Comparison of ENCODE assay signal across 12 cellular contexts in genomic region chr20:44573501-44573869, GRCh38. TPM values are rescaled to one million over a fixed set of nuclear protein-coding genes. Genes with fewer than 3 reads are reported as not detected.
DNase-seq lines count a peak whose midpoint lies in the region; ATAC-seq and TF ChIP-seq lines count a peak whose summit lies in the region.
"Had no signal": no experiment of that assay in that cellular context is flagged by ENCODE, and none has a peak within 500 bp of the region (broad histone marks: within the 10 kb centered on the region; RNA-seq: fewer than 3 reads in every experiment).

No MANE protein-coding gene starts in this region.

- H3K79me2 ChIP-seq in OCI-LY1 (ENCODE audit: insufficient read depth, low read length) = no peaks in the 10 kb centered on the region

- intact Hi-C loops in breast epithelium (cut with DNase I; ENCODE audit: low total_unique reads) = no loop called here

- H3F3A ChIP-seq in OCI-LY1 (ENCODE audit: insufficient read depth, low read length) = no peaks in the 10 kb centered on the region

- POLR2A ChIA-PET in activated CD8-positive, alpha-beta T cell treated with anti-CD3 and anti-CD28 coated beads, Interleukin-2, amount 10 ng/mL, durations not matched to agents 7 days and 5 days (lab: Charles Lee) = no interaction called here

- H3K9me2 ChIP-seq in OCI-LY1 (ENCODE audit: low read depth, low read length) = no peaks in the 10 kb centered on the region

- H3K4me1 Mint-ChIP-seq in activated CD8-positive, alpha-beta T cell treated with anti-CD3 and anti-CD28 coated beads, Interleukin-2, amount 10 ng/mL, durations not matched to agents 7 days and 5 days (ENCODE audit: low read depth) = peaks cover 25% of the 10 kb centered on the region

- no peak overlapping the region for H3K4me2 ChIP-seq in OCI-LY1 (ENCODE audit: low read length)

- H3K36me3 ChIP-seq in OCI-LY1 (ENCODE audit: insufficient read depth, low read length) (no peaks in the 10 kb centered on the region), breast epithelium (no peaks in the 10 kb centered on the region), mesodermal cell (ENCODE audit: control insufficient read depth, insufficient read depth, low read length) (no peaks in the 10 kb centered on the region), thoracic aorta (no peaks in the 10 kb centered on the region)

- no peaks in the 10 kb centered on the region for H3K9me3 Mint-ChIP-seq in activated CD8-positive, alpha-beta T cell treated with anti-CD3 and anti-CD28 coated beads, Interleukin-2, amount 10 ng/mL, durations not matched to agents 7 days and 5 days (ENCODE audit: insufficient read depth)
- H3K9me3 Mint-ChIP-seq: neural crest cell had no signal

- H3K4me3 ChIP-seq in OCI-LY1 (ENCODE audit: low read depth, low read length, poor library complexity, severe bottlenecking) = no peak overlapping the region
- H3K4me3 ChIP-seq in breast epithelium = no peak overlapping the region
- no peak overlapping the region for H3K4me3 ChIP-seq in mesodermal cell (ENCODE audit: extremely low read depth, insufficient read depth, low read length, poor library complexity, severe bottlenecking)
- no peak overlapping the region for H3K4me3 ChIP-seq in thoracic aorta

- 100% methylated on average over 1 of the region's 2 CpGs for WGBS in mesodermal cell (ENCODE audit: insufficient coverage in 2 of 2), 2 experiments

- ATAC-seq in thoracic aorta (ENCODE audit: insufficient number of reproducible peaks, low FRiP score, low read depth) = no peak
- ATAC-seq in activated CD8-positive, alpha-beta T cell treated with anti-CD3 and anti-CD28 coated beads, Interleukin-2, amount 10 ng/mL, durations not matched to agents 7 days and 5 days = no peak

- H3K27me3 ChIP-seq in OCI-LY1 (ENCODE audit: insufficient read depth, low read length) (no peaks in the 10 kb centered on the region), breast epithelium (no peaks in the 10 kb centered on the region), thoracic aorta (replicated peaks; ENCODE audit: insufficient read depth) (no peaks in the 10 kb centered on the region)

- H3K27me3 Mint-ChIP-seq in activated CD8-positive, alpha-beta T cell treated with anti-CD3 and anti-CD28 coated beads, Interleukin-2, amount 10 ng/mL, durations not matched to agents 7 days and 5 days (ENCODE audit: low read depth) = no peaks in the 10 kb centered on the region

- H3K4me3 Mint-ChIP-seq in activated CD8-positive, alpha-beta T cell treated with anti-CD3 and anti-CD28 coated beads, Interleukin-2, amount 10 ng/mL, durations not matched to agents 7 days and 5 days = no peak overlapping the region
- H3K4me3 Mint-ChIP-seq: neural crest cell had no signal

- no peak overlapping the region for H3K9ac ChIP-seq in OCI-LY1 (ENCODE audit: low read length)

- H4K20me1 ChIP-seq in OCI-LY1 (ENCODE audit: insufficient read depth, low read length) = no peaks in the 10 kb centered on the region

- TF ChIP-seq CTCF in OCI-LY1 (IDR thresholded peaks at IDR 0.05; ENCODE audit: low read length) (no peak), breast epithelium (IDR thresholded peaks at IDR 0.05) (no peak), thoracic aorta (IDR thresholded peaks at IDR 0.05) (no peak)

- no peak for TF ChIP-seq POLR2A in breast epithelium (IDR thresholded peaks at IDR 0.05)

- no peak overlapping the region for H2AFZ ChIP-seq in OCI-LY1 (ENCODE audit: low read length)

- no peaks in the 10 kb centered on the region for H3K9me3 ChIP-seq in OCI-LY1 (ENCODE audit: low read length)
- H3K9me3 ChIP-seq in breast epithelium = no peaks in the 10 kb centered on the region
- H3K9me3 ChIP-seq in mesodermal cell (ENCODE audit: control insufficient read depth, low read length) = no peaks in the 10 kb centered on the region
- no peaks in the 10 kb centered on the region for H3K9me3 ChIP-seq in thoracic aorta

- H3K4me1 ChIP-seq in OCI-LY1 (ENCODE audit: insufficient read depth, low read length, severe bottlenecking) (peaks cover 53% of the 10 kb centered on the region), breast epithelium (peaks cover 6 to 17% of the 10 kb centered on the region in 2 donors), mesodermal cell (ENCODE audit: control insufficient read depth, insufficient read depth, low read length, poor library complexity, severe bottlenecking) (peaks cover 18% of the 10 kb centered on the region), thoracic aorta (ENCODE audit: control insufficient read depth in 1 of 2, low read depth in 2 of 2) (peaks cover 12 to 25% of the 10 kb centered on the region in 2 donors)

- no peaks in the 10 kb centered on the region for H3K36me3 Mint-ChIP-seq in activated CD8-positive, alpha-beta T cell treated with anti-CD3 and anti-CD28 coated beads, Interleukin-2, amount 10 ng/mL, durations not matched to agents 7 days and 5 days (ENCODE audit: low read depth)

- no peak overlapping the region for H3K27ac Mint-ChIP-seq in activated CD8-positive, alpha-beta T cell treated with anti-CD3 and anti-CD28 coated beads, Interleukin-2, amount 10 ng/mL, durations not matched to agents 7 days and 5 days

- DNase-seq in breast epithelium (ENCODE audit: low spot score in 2 of 2) = no peak
- DNase-seq in thoracic aorta (ENCODE audit: low spot score) = no peak
- no peak for DNase-seq in NCI-H774 (lab: John Stamatoyannopoulos, UW)
- DNase-seq in activated CD4-positive, CD25-positive, alpha-beta regulatory T cell (lab: John Stamatoyannopoulos, UW) = no peak
- no peak for DNase-seq in activated CD8-positive, alpha-beta T cell treated with anti-CD3 and anti-CD28 coated beads, Interleukin-2, amount 10 ng/mL, durations not matched to agents 7 days and 5 days
- DNase-seq: activated CD4-positive, alpha-beta T cell treated with anti-CD3 and anti-CD28 coated beads, Interleukin-2, amount 50 U/mL, for 48 hours; activated effector memory CD4-positive, alpha-beta T cell treated with anti-CD3 and anti-CD28 coated beads, Interleukin-2, amount 50 U/mL, for 16 hours; NCI-H2171; T-helper 2 cell had no signal

- H3K27ac ChIP-seq in OCI-LY1 (ENCODE audit: low read depth, low read length, poor library complexity, severe bottlenecking) (peak overlapping the region; percentile 57), breast epithelium (peak overlapping the region; percentile 75 to 85), mesodermal cell (ENCODE audit: low read depth, low read length, severe bottlenecking) (peak overlapping the region; percentile 94), thoracic aorta (peak overlapping the region; percentile 82 to 84)

- CTCF ChIA-PET in activated CD8-positive, alpha-beta T cell treated with anti-CD3 and anti-CD28 coated beads, Interleukin-2, amount 10 ng/mL, durations not matched to agents 7 days and 5 days (lab: Charles Lee) = interaction anchor here (1.0 to 1.4 kb wide), 2 partner anchors 37 to 110 kb away, joined by 3 to 5 read pairs; no protein-coding TSS in a partner anchor

RNA-seq across cellular contexts. Expression of gene PKIG, which starts 8.9 kb away (rescaled TPM):
- total RNA-seq in breast epithelium (100 to 1,000 TPM in 1 of 3 donors, 10 to 100 TPM in 2; 59.9 to 102 (median 99.1) TPM), thoracic aorta (100 to 1,000 TPM; 125 to 186 TPM)
- polyA plus RNA-seq in mesodermal cell (2013, experiment 1 of 2) = 131 TPM
- 125 TPM for polyA plus RNA-seq in mesodermal cell (2013, experiment 2 of 2)
- total RNA-seq in activated CD8-positive, alpha-beta T cell treated with anti-CD3 and anti-CD28 coated beads, Interleukin-2, amount 10 ng/mL, durations not matched to agents 7 days and 5 days = 1 to 10 TPM; 2.1 to 2.2 TPM

RNA-seq across cellular contexts. Expression of gene SERINC3, which starts 51.6 kb away (rescaled TPM):
- total RNA-seq in breast epithelium (100 to 1,000 TPM in 2 of 3 donors, 10 to 100 TPM in 1; 91.1 to 254 (median 100) TPM), thoracic aorta (100 to 1,000 TPM in 1 of 2 donors, 10 to 100 TPM in 1; 98.9 to 109 TPM)
- 105 TPM for polyA plus RNA-seq in mesodermal cell (2013, experiment 1 of 2)
- polyA plus RNA-seq in mesodermal cell (2013, experiment 2 of 2) = 96.5 TPM
- 10 to 100 TPM; 56.3 to 57.8 TPM for total RNA-seq in activated CD8-positive, alpha-beta T cell treated with anti-CD3 and anti-CD28 coated beads, Interleukin-2, amount 10 ng/mL, durations not matched to agents 7 days and 5 days

Comparison
In these comparisons a context has a peak if more than half of its experiments do, and no peak if none do; other contexts are left out.
1. RNA of gene PKIG, which starts 8.9 kb away (total RNA-seq): 125 to 186 TPM in thoracic aorta and 59.9 to 102 TPM in breast epithelium; 2.1 to 2.2 TPM in activated CD8-positive, alpha-beta T cell treated with anti-CD3 and anti-CD28 coated beads, Interleukin-2, amount 10 ng/mL, durations not matched to agents 7 days and 5 days; every median in the first group is over 10 times any median in the second.
2. Peak in every context shown above with its lines, with median percentiles within 50 percentile points of each other: H3K27ac ChIP-seq.